In genomic region chr6:170366248-170366960, GRCh38 we compare ENCODE assay signal across 1 cellular context.
TF ChIP-seq lines count a peak whose summit lies in the region.

No MANE protein-coding gene starts in this region.

TF ChIP-seq in HepG2, 621 proteins besides CTCF, POLR2A, EP300 and RAD21 (continued from another document and continues in another):
- TF ChIP-seq USF2 (IDR thresholded peaks at IDR 0.05; ENCODE audit: low read depth, low read length) (no peak), USF2 (CRISPR knock-in tag; IDR thresholded peaks at IDR 0.05; ENCODE audit: borderline replicate concordance) (no peak), ZBTB39 (CRISPR knock-in tag; IDR thresholded peaks at IDR 0.05) (no peak), ZNF776 (CRISPR knock-in tag; IDR thresholded peaks at IDR 0.05) (peak; percentile 53; the same call in 1 of the 2 replicates), ZNF703 (CRISPR knock-in tag; IDR thresholded peaks at IDR 0.05; ENCODE audit: borderline replicate concordance) (no peak), CC2D1A (CRISPR knock-in tag; IDR thresholded peaks at IDR 0.05) (no peak), SRY (CRISPR knock-in tag; IDR thresholded peaks at IDR 0.05) (no peak), CEBPB (IDR thresholded peaks at IDR 0.05; ENCODE audit: borderline replicate concordance, low read depth, low read length) (peak; percentile 64; the same call in 1 of the 2 replicates), ZNF605 (CRISPR knock-in tag; IDR thresholded peaks at IDR 0.05) (no peak), ATM (IDR thresholded peaks at IDR 0.05; ENCODE audit: borderline replicate concordance) (no peak), ZSCAN21 (CRISPR knock-in tag; IDR thresholded peaks at IDR 0.05; ENCODE audit: borderline replicate concordance) (peak; percentile 57; the same call in 1 of the 2 replicates), NCOA5 (CRISPR knock-in tag; IDR thresholded peaks at IDR 0.05) (no peak), NR3C1 (CRISPR knock-in tag; IDR thresholded peaks at IDR 0.05) (no peak), ISL2 (CRISPR knock-in tag; IDR thresholded peaks at IDR 0.05) (0 out of 2 replicates have a peak, but pooled peaks have one; percentile 46), MTA1 (CRISPR knock-in tag; IDR thresholded peaks at IDR 0.05; ENCODE audit: borderline replicate concordance) (no peak; the same call in 1 of the 2 replicates), GRHL1 (CRISPR knock-in tag; conservative IDR thresholded peaks at IDR 0.05) (no peak), ZKSCAN1 (IDR thresholded peaks at IDR 0.05; ENCODE audit: low read length) (no peak), AKNA (CRISPR knock-in tag; IDR thresholded peaks at IDR 0.05; ENCODE audit: borderline replicate concordance) (no peak)
- TF ChIP-seq, protein P1, sequence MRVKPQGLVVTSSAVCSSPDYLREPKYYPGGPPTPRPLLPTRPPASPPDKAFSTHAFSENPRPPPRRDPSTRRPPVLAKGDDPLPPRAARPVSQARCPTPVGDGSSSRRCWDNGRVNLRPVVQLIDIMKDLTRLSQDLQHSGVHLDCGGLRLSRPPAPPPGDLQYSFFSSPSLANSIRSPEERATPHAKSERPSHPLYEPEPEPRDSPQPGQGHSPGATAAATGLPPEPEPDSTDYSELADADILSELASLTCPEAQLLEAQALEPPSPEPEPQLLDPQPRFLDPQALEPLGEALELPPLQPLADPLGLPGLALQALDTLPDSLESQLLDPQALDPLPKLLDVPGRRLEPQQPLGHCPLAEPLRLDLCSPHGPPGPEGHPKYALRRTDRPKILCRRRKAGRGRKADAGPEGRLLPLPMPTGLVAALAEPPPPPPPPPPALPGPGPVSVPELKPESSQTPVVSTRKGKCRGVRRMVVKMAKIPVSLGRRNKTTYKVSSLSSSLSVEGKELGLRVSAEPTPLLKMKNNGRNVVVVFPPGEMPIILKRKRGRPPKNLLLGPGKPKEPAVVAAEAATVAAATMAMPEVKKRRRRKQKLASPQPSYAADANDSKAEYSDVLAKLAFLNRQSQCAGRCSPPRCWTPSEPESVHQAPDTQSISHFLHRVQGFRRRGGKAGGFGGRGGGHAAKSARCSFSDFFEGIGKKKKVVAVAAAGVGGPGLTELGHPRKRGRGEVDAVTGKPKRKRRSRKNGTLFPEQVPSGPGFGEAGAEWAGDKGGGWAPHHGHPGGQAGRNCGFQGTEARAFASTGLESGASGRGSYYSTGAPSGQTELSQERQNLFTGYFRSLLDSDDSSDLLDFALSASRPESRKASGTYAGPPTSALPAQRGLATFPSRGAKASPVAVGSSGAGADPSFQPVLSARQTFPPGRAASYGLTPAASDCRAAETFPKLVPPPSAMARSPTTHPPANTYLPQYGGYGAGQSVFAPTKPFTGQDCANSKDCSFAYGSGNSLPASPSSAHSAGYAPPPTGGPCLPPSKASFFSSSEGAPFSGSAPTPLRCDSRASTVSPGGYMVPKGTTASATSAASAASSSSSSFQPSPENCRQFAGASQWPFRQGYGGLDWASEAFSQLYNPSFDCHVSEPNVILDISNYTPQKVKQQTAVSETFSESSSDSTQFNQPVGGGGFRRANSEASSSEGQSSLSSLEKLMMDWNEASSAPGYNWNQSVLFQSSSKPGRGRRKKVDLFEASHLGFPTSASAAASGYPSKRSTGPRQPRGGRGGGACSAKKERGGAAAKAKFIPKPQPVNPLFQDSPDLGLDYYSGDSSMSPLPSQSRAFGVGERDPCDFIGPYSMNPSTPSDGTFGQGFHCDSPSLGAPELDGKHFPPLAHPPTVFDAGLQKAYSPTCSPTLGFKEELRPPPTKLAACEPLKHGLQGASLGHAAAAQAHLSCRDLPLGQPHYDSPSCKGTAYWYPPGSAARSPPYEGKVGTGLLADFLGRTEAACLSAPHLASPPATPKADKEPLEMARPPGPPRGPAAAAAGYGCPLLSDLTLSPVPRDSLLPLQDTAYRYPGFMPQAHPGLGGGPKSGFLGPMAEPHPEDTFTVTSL (CRISPR knock-in tag; IDR thresholded peaks at IDR 0.05; ENCODE audit: borderline replicate concordance): peak; percentile 59; the same call in 1 of the 2 replicates
- TF ChIP-seq, protein P2, sequence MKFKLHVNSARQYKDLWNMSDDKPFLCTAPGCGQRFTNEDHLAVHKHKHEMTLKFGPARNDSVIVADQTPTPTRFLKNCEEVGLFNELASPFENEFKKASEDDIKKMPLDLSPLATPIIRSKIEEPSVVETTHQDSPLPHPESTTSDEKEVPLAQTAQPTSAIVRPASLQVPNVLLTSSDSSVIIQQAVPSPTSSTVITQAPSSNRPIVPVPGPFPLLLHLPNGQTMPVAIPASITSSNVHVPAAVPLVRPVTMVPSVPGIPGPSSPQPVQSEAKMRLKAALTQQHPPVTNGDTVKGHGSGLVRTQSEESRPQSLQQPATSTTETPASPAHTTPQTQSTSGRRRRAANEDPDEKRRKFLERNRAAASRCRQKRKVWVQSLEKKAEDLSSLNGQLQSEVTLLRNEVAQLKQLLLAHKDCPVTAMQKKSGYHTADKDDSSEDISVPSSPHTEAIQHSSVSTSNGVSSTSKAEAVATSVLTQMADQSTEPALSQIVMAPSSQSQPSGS (CRISPR knock-in tag; IDR thresholded peaks at IDR 0.05): no peak
- TF ChIP-seq, protein P3, sequence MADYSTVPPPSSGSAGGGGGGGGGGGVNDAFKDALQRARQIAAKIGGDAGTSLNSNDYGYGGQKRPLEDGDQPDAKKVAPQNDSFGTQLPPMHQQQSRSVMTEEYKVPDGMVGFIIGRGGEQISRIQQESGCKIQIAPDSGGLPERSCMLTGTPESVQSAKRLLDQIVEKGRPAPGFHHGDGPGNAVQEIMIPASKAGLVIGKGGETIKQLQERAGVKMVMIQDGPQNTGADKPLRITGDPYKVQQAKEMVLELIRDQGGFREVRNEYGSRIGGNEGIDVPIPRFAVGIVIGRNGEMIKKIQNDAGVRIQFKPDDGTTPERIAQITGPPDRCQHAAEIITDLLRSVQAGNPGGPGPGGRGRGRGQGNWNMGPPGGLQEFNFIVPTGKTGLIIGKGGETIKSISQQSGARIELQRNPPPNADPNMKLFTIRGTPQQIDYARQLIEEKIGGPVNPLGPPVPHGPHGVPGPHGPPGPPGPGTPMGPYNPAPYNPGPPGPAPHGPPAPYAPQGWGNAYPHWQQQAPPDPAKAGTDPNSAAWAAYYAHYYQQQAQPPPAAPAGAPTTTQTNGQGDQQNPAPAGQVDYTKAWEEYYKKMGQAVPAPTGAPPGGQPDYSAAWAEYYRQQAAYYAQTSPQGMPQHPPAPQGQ (CRISPR knock-in tag; IDR thresholded peaks at IDR 0.05; ENCODE audit: borderline replicate concordance): no peak
